Comparison of ENCODE assay signal across 9 cellular contexts in the genomic region with DNA sequence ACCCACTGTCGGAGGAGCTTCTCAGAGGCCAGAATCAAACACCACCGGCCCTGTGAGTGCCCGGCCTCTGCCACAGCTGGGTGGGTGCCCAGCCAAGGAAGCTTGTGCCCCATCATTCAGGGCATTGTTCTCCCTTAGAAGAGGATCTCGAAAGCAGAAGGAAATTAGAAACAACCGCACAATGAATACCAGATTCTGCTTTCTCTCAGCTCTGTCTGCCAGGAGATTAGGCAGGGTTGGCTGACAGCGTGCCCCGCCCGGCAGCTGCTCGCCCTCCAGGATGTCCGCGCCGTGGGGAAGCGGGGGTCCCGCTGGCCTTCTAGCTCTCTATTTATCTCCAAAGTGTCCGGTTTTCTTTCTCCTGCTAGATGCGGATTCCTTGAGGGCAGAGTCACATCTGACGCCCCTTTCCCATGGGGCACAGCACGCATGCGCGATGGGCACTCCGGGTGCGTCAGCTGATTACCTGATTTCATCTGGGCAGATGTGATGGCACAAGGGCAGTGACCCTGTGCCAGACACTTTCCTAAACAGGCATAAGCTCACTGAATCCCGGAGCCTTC. TPM values are rescaled to one million over a fixed set of nuclear protein-coding genes. Genes with fewer than 3 reads are reported as not detected.
DNase-seq lines count a peak whose midpoint lies in the region; ATAC-seq and TF ChIP-seq lines count a peak whose summit lies in the region.
"Had no signal": no experiment of that assay in that cellular context is flagged by ENCODE, and none has a peak within 500 bp of the region (broad histone marks: within the 10 kb centered on the region; RNA-seq: fewer than 3 reads in every experiment).

No MANE protein-coding gene starts in this region.

- H3K4me3 Mint-ChIP-seq in CD8-positive, alpha-beta T cell, result peak overlapping the region; percentile 69
- peak overlapping the region; percentile 28 for H3K4me3 Mint-ChIP-seq in WTC11

- no peaks in the 10 kb centered on the region for H3K4me1 ChIP-seq in CD8-positive, alpha-beta T cell (ENCODE audit: insufficient read depth, low read length)

- no peak overlapping the region for H3K27ac ChIP-seq in CD8-positive, alpha-beta T cell (ENCODE audit: low read depth, low read length)
- H3K27ac ChIP-seq: neutrophil had no signal

- ATAC-seq in CD8-positive, alpha-beta T cell, result no peak
- ATAC-seq in WTC11 (peak; percentile 65), HG02970 (IDR thresholded peaks at IDR 0.05; ENCODE audit: low FRiP score, unreplicated experiment) (no peak), GM18870 (IDR thresholded peaks at IDR 0.05; ENCODE audit: unreplicated experiment) (no peak)

- H3K9me3 Mint-ChIP-seq in CD8-positive, alpha-beta T cell, result no peaks in the 10 kb centered on the region
- no peaks in the 10 kb centered on the region for H3K9me3 Mint-ChIP-seq in WTC11

- H3K36me3 ChIP-seq in CD8-positive, alpha-beta T cell (ENCODE audit: insufficient read depth, low read length), result no peaks in the 10 kb centered on the region
- H3K36me3 ChIP-seq: neutrophil had no signal

- POLR2A ChIA-PET in CD8-positive, alpha-beta T cell (lab: Charles Lee), result interaction anchor here (0.5 to 1.1 kb wide), 2 partner anchors 9 to 20 kb away, joined by 3 read pairs; no protein-coding TSS in a partner anchor
- POLR2A ChIA-PET in WTC11 (lab: Charles Lee), result interaction anchor here (0.6 kb wide), 1 partner anchor 42 kb away, joined by 3 read pairs; no protein-coding TSS in a partner anchor

- H3K36me3 Mint-ChIP-seq in CD8-positive, alpha-beta T cell, result no peaks in the 10 kb centered on the region
- H3K36me3 Mint-ChIP-seq in WTC11, result no peaks in the 10 kb centered on the region

- no peak overlapping the region for H3K27ac Mint-ChIP-seq in CD8-positive, alpha-beta T cell
- H3K27ac Mint-ChIP-seq in WTC11, result peak overlapping the region; percentile 67; the same call in 1 of the 2 replicates

- H3K9me3 ChIP-seq in CD8-positive, alpha-beta T cell (ENCODE audit: low read length), result no peaks in the 10 kb centered on the region
- H3K9me3 ChIP-seq: neutrophil had no signal

- intact Hi-C loops in CD8-positive, alpha-beta T cell (cut with DNase I, micrococcal nuclease), result no loop called here

- CTCF ChIA-PET in CD8-positive, alpha-beta T cell (lab: Charles Lee), result interaction anchor here (0.9 to 2.0 kb wide), 4 partner anchors 20 to 133 kb away, joined by 3 to 6 read pairs (median 4); no protein-coding TSS in a partner anchor
- CTCF ChIA-PET in WTC11 (lab: Charles Lee), result interaction anchor here (0.8 to 2.1 kb wide), 7 partner anchors 14 to 147 kb away, joined by 3 to 35 read pairs (median 5); a partner anchor contains a TSS

- peaks cover 5% of the 10 kb centered on the region for H3K27me3 ChIP-seq in CD8-positive, alpha-beta T cell (ENCODE audit: insufficient read depth, low read length)

- peaks cover 35% of the 10 kb centered on the region for H3K27me3 Mint-ChIP-seq in CD8-positive, alpha-beta T cell (ENCODE audit: low read depth)
- H3K27me3 Mint-ChIP-seq in WTC11 (ENCODE audit: low read depth), result no peaks in the 10 kb centered on the region

- TF ChIP-seq CTCF in CD8-positive, alpha-beta T cell (IDR thresholded peaks at IDR 0.05), result no peak
- no peak for TF ChIP-seq CTCF in WTC11 (IDR thresholded peaks at IDR 0.05)

- DNase-seq in CD8-positive, alpha-beta T cell, result peak in 2 of 7 experiments; percentile 12 to 25
- DNase-seq in NCI-H1105 (lab: John Stamatoyannopoulos, UW) (peak; percentile 47), WTC11 (ENCODE audit: low spot score) (peak; percentile 41), dermis microvascular lymphatic vessel endothelial cell (ENCODE audit: low read depth in 2 of 2) (peak; percentile 28 to 42), medulla oblongata (ENCODE audit: extremely low spot score) (peak; percentile 90)
- DNase-seq in stimulated activated CD4-positive, alpha-beta T cell treated with anti-CD3 and anti-CD28 coated beads, TNF-alpha, amount 100 ng/mL, for 48 hours (ENCODE audit: low read depth in 3 of 3), result peak in 2 of 3 donors; percentile 11 to 27

- H3K4me3 ChIP-seq in CD8-positive, alpha-beta T cell (ENCODE audit: low read depth, low read length), result peak overlapping the region; percentile 37

- H3K4me1 Mint-ChIP-seq in CD8-positive, alpha-beta T cell (ENCODE audit: low read depth), result peaks cover 7% of the 10 kb centered on the region
- peaks cover 14% of the 10 kb centered on the region for H3K4me1 Mint-ChIP-seq in WTC11

TF ChIP-seq in WTC11, 78 proteins besides CTCF, POLR2A, EP300 and RAD21:
- TF ChIP-seq ETV6 (CRISPR knock-in tag; IDR thresholded peaks at IDR 0.05), result no peak
- TF ChIP-seq ZNF423 (CRISPR knock-in tag; IDR thresholded peaks at IDR 0.05), result peak; percentile 25; the same call in 1 of the 2 replicates
- TF ChIP-seq, protein P1, sequence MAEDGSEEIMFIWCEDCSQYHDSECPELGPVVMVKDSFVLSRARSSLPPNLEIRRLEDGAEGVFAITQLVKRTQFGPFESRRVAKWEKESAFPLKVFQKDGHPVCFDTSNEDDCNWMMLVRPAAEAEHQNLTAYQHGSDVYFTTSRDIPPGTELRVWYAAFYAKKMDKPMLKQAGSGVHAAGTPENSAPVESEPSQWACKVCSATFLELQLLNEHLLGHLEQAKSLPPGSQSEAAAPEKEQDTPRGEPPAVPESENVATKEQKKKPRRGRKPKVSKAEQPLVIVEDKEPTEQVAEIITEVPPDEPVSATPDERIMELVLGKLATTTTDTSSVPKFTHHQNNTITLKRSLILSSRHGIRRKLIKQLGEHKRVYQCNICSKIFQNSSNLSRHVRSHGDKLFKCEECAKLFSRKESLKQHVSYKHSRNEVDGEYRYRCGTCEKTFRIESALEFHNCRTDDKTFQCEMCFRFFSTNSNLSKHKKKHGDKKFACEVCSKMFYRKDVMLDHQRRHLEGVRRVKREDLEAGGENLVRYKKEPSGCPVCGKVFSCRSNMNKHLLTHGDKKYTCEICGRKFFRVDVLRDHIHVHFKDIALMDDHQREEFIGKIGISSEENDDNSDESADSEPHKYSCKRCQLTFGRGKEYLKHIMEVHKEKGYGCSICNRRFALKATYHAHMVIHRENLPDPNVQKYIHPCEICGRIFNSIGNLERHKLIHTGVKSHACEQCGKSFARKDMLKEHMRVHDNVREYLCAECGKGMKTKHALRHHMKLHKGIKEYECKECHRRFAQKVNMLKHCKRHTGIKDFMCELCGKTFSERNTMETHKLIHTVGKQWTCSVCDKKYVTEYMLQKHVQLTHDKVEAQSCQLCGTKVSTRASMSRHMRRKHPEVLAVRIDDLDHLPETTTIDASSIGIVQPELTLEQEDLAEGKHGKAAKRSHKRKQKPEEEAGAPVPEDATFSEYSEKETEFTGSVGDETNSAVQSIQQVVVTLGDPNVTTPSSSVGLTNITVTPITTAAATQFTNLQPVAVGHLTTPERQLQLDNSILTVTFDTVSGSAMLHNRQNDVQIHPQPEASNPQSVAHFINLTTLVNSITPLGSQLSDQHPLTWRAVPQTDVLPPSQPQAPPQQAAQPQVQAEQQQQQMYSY (CRISPR knock-in tag; IDR thresholded peaks at IDR 0.05), result no peak
- TF ChIP-seq, protein P2, sequence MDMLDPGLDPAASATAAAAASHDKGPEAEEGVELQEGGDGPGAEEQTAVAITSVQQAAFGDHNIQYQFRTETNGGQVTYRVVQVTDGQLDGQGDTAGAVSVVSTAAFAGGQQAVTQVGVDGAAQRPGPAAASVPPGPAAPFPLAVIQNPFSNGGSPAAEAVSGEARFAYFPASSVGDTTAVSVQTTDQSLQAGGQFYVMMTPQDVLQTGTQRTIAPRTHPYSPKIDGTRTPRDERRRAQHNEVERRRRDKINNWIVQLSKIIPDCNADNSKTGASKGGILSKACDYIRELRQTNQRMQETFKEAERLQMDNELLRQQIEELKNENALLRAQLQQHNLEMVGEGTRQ (CRISPR knock-in tag; IDR thresholded peaks at IDR 0.05), result peak; percentile 46
- no peak for TF ChIP-seq TP53 (CRISPR knock-in tag; IDR thresholded peaks at IDR 0.05)

RNA-seq across cellular contexts. Expression of a gene that starts 25.5 kb away (rescaled TPM):
- not detected for total RNA-seq in CD8-positive, alpha-beta T cell
- total RNA-seq in WTC11 (2021) (1.1 to 1.6 TPM (median 1.2 TPM) in 3 replicates), dermis microvascular lymphatic vessel endothelial cell (not detected in 2 replicates)
